1 cellular context compared by ENCODE assay signal in genomic region chr17:48841395-48841831, GRCh38.
TF ChIP-seq lines count a peak whose summit lies in the region.

No MANE protein-coding gene starts in this region.

TF ChIP-seq in SK-N-SH, 30 proteins besides CTCF, POLR2A, EP300 and RAD21 (continued from another document):
- no peak for TF ChIP-seq REST (IDR thresholded peaks at IDR 0.05; ENCODE audit: low read depth, low read length)
- no peak for TF ChIP-seq NFIC (IDR thresholded peaks at IDR 0.05; ENCODE audit: borderline replicate concordance)
